In genomic region chr1:152188673-152189591, GRCh38 we compare ENCODE assay signal across 8 cellular contexts. TPM values are rescaled to one million over a fixed set of nuclear protein-coding genes. Genes with fewer than 3 reads are reported as not detected.
DNase-seq lines count a peak whose midpoint lies in the region; ATAC-seq and TF ChIP-seq lines count a peak whose summit lies in the region.

No MANE protein-coding gene starts in this region.

- no peak for ATAC-seq in HG03280 (IDR thresholded peaks at IDR 0.05; ENCODE audit: unreplicated experiment)

- peak overlapping the region in 1 of 2 donors; percentile 12 for H3K9ac ChIP-seq in colonic mucosa (ENCODE audit: low read depth in 2 of 2, low read length in 2 of 2)

- no peaks in the 10 kb centered on the region for H3K4me1 ChIP-seq in colonic mucosa

- H3K4me3 ChIP-seq in colonic mucosa = peak overlapping the region; percentile 51

- H3K36me3 ChIP-seq in colonic mucosa = no peaks in the 10 kb centered on the region

- intact Hi-C loops in colonic mucosa (cut with DNase I) = loop anchor here (2.0 to 5.0 kb wide), 3 partner anchors 47 to 268 kb away; no protein-coding TSS in a partner anchor

- no peaks in the 10 kb centered on the region for H3K9me3 ChIP-seq in colonic mucosa

- no peak overlapping the region for H3K27ac ChIP-seq in colonic mucosa

- peaks cover 9% of the 10 kb centered on the region for H3K27me3 ChIP-seq in colonic mucosa

- TF ChIP-seq CTCF in colonic mucosa (IDR thresholded peaks at IDR 0.05) = peak; percentile 89

- DNase-seq in NCI-H2196 (lab: John Stamatoyannopoulos, UW; ENCODE audit: unreplicated experiment) (peak; percentile 3), NCI-H2196 treated with DMSO at 0.1 percent for 48 hours (lab: John Stamatoyannopoulos, UW; ENCODE audit: unreplicated experiment) (no peak), NCI-H1930 (lab: John Stamatoyannopoulos, UW) (peak; percentile 63 to 82), colonic mucosa (peak; percentile 80), lung microvascular endothelial cell (ENCODE audit: low read depth in 2 of 2) (peak; percentile 72 to 77)
- peak; percentile 89 for DNase-seq in activated CD4-positive, alpha-beta T cell treated with anti-CD3 and anti-CD28 coated beads for 48 hours
- peak; percentile 64 to 81 (median 73) for DNase-seq in stimulated activated CD4-positive, alpha-beta T cell treated with anti-CD3 and anti-CD28 coated beads, TNF-alpha, amount 100 ng/mL, for 48 hours (ENCODE audit: low read depth in 3 of 3)

RNA-seq across cellular contexts. Expression of gene RPTN, which starts 29.9 kb away (rescaled TPM):
- not detected for total RNA-seq in colonic mucosa
- total RNA-seq in lung microvascular endothelial cell = not detected in 2 replicates

RNA-seq across cellular contexts. Expression of gene HRNR, which starts 35.1 kb away (rescaled TPM):
- total RNA-seq in colonic mucosa (not detected), lung microvascular endothelial cell (not detected in 2 replicates)
